ENCODE assay signal across 15 cellular contexts in the genomic region with DNA sequence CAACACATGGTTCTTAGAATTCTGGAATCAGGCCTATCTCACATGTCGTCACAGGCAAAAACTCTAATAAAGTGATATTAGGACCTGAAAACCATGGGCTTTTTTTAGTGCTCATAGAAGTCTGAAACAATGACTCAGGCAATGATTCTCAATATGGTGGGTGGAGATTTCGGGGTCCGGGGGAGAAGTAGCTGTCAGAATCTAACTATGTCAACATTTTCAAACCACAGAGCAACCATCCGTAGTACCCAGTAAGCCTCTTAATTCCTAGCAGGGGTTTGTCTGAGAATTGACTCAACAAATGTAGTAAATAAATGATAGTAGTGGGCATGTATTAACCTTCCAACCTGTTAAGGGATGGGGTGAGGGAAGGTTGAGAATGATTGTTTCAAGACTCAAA. TPM values are rescaled to one million over a fixed set of nuclear protein-coding genes. Genes with fewer than 3 reads are reported as not detected.
DNase-seq lines count a peak whose midpoint lies in the region; ATAC-seq lines count a peak whose summit lies in the region.
"Had no signal": no experiment of that assay in that cellular context is flagged by ENCODE, and none has a peak within 500 bp of the region (broad histone marks: within the 10 kb centered on the region; RNA-seq: fewer than 3 reads in every experiment).

No MANE protein-coding gene starts in this region.

- no peak for ATAC-seq in GM18498 (IDR thresholded peaks at IDR 0.05; ENCODE audit: unreplicated experiment)

- H3K27ac ChIP-seq in substantia nigra (ENCODE audit: low read depth, low read length, poor library complexity, severe bottlenecking): no peak overlapping the region
- H3K27ac ChIP-seq: ascending aorta had no signal

- DNase-seq in stimulated activated CD4-positive, alpha-beta T cell treated with anti-CD3 and anti-CD28 coated beads, Interleukin-1b, Interleukin-23, amount 100 ng/mL, for 48 hours: peak; percentile 26
- DNase-seq in stimulated activated CD4-positive, alpha-beta T cell treated with anti-CD3 and anti-CD28 coated beads, Interleukin-2, amount 100 ng/mL, for 48 hours: no peak
- DNase-seq in amniotic epithelial cell (ENCODE audit: low read depth) (peak; percentile 68), renal cortical epithelial cell (ENCODE audit: low read depth) (peak; percentile 97), substantia nigra (lab: John Stamatoyannopoulos, UW) (no peak)
- DNase-seq: activated CD8-positive, alpha-beta memory T cell treated with anti-CD3 and anti-CD28 coated beads for 24 hours; activated effector memory CD4-positive, alpha-beta T cell treated with anti-CD3 and anti-CD28 coated beads, Interleukin-2, amount 50 U/mL, for 16 hours; HCEC 1CT; NCI-H2029; NCI-H69; SW 1271 had no signal

RNA-seq across cellular contexts. Expression of a gene that starts 2.6 kb away (rescaled TPM):
- 15.1 and 33.6 TPM in 2 replicates for total RNA-seq in renal cortical epithelial cell

RNA-seq across cellular contexts. Expression of a gene that starts 20.7 kb away (rescaled TPM):
- total RNA-seq in renal cortical epithelial cell: not detected in 2 replicates
- total RNA-seq: ascending aorta, glomerular endothelial cell, MCF 10A had no signal

RNA-seq across cellular contexts. Expression of a gene that starts 37.8 kb away (rescaled TPM):
- total RNA-seq in renal cortical epithelial cell: 3.1 TPM in 1 of 2 replicates, not detected in the other

Comparison
In these comparisons a context has a peak if more than half of its experiments do, and no peak if none do; other contexts are left out.
1. DNase-seq: peak in stimulated activated CD4-positive, alpha-beta T cell treated with anti-CD3 and anti-CD28 coated beads, Interleukin-1b, Interleukin-23, amount 100 ng/mL, for 48 hours (single experiment), amniotic epithelial cell (single experiment) and renal cortical epithelial cell (single experiment); none in stimulated activated CD4-positive, alpha-beta T cell treated with anti-CD3 and anti-CD28 coated beads, Interleukin-2, amount 100 ng/mL, for 48 hours (0 of 2) and substantia nigra (0 of 49).